ENCODE assay signal across 20 cellular contexts in genomic region chr12:26100966-26101744, GRCh38. TPM values are rescaled to one million over a fixed set of nuclear protein-coding genes. Genes with fewer than 3 reads are reported as not detected.
A peak's percentile ranks its signal among the peaks of the same experiment; 100 is the strongest.
DNase-seq lines count a peak whose midpoint lies in the region; ATAC-seq and TF ChIP-seq lines count a peak whose summit lies in the region.
"Had no signal": no experiment of that assay in that cellular context is flagged by ENCODE, and none has a peak within 500 bp of the region (broad histone marks: within the 10 kb centered on the region; RNA-seq: fewer than 3 reads in every experiment).

No MANE protein-coding gene starts in this region.

- in situ Hi-C loops in G401 (cut with HindIII; ENCODE audit: low sequenced_read_pairs): no loop called here

- H3K4me1 Mint-ChIP-seq in activated T-helper 17 cell treated with anti-CD3 and anti-CD28 coated beads, Interleukin-2, amount 50 U/mL, for 72 hours: no peaks in the 10 kb centered on the region
- H3K4me1 Mint-ChIP-seq: activated CD4-positive, alpha-beta memory T cell treated with anti-CD3 and anti-CD28 coated beads, Interleukin-2, amount 10 ng/mL, durations not matched to agents 7 days and 5 days had no signal

- H3K36me3 Mint-ChIP-seq in activated T-helper 17 cell treated with anti-CD3 and anti-CD28 coated beads, Interleukin-2, amount 50 U/mL, for 72 hours (ENCODE audit: low read depth): no peaks in the 10 kb centered on the region

- H3K4me3 ChIP-seq in lung: no peak overlapping the region
- H3K4me3 ChIP-seq: Peyer's patch, tibial nerve had no signal

- ATAC-seq in lung (ENCODE audit: insufficient read depth, low FRiP score): peak; percentile 17
- no peak for ATAC-seq in activated T-helper 17 cell treated with anti-CD3 and anti-CD28 coated beads, Interleukin-2, amount 50 U/mL, for 72 hours (replicated peaks)

- peaks cover 27% of the 10 kb centered on the region for H3K27me3 Mint-ChIP-seq in activated T-helper 17 cell treated with anti-CD3 and anti-CD28 coated beads, Interleukin-2, amount 50 U/mL, for 72 hours
- H3K27me3 Mint-ChIP-seq: progenitor cell of endocrine pancreas had no signal

- H3K27ac ChIP-seq in VCaP (peak overlapping the region; percentile 86), lung (ENCODE audit: low read depth in 1 of 2, low read length in 1 of 2) (no peak overlapping the region)
- H3K27ac ChIP-seq: tibial nerve had no signal

- H3K9me3 Mint-ChIP-seq in activated T-helper 17 cell treated with anti-CD3 and anti-CD28 coated beads, Interleukin-2, amount 50 U/mL, for 72 hours: no peaks in the 10 kb centered on the region
- H3K9me3 Mint-ChIP-seq: activated CD4-positive, alpha-beta memory T cell treated with anti-CD3 and anti-CD28 coated beads, Interleukin-2, amount 10 ng/mL, durations not matched to agents 7 days and 5 days had no signal

- H3K27me3 ChIP-seq in lung (ENCODE audit: control insufficient read depth, insufficient read depth): no peaks in the 10 kb centered on the region
- H3K27me3 ChIP-seq: Peyer's patch, tibial nerve had no signal

- H3K4me3 Mint-ChIP-seq in activated T-helper 17 cell treated with anti-CD3 and anti-CD28 coated beads, Interleukin-2, amount 50 U/mL, for 72 hours: no peak overlapping the region
- H3K4me3 Mint-ChIP-seq: activated CD4-positive, alpha-beta memory T cell treated with anti-CD3 and anti-CD28 coated beads, Interleukin-2, amount 10 ng/mL, durations not matched to agents 7 days and 5 days had no signal

- DNase-seq in COLO668 (lab: John Stamatoyannopoulos, UW; ENCODE audit: unreplicated experiment) (peak; percentile 63), NCI-H1105 (lab: John Stamatoyannopoulos, UW) (peak; percentile 94), lung (ENCODE audit: low spot score) (peak; percentile 69), OCI-M2 (lab: John Stamatoyannopoulos, UW; ENCODE audit: unreplicated experiment) (no peak), G401 (ENCODE audit: low spot score) (no peak)
- no peak for DNase-seq in activated CD4-positive, alpha-beta T cell treated with anti-CD3 and anti-CD28 coated beads, Interleukin-2, amount 50 U/mL, for 1 hour
- DNase-seq: activated CD4-positive, alpha-beta memory T cell treated with anti-CD3 and anti-CD28 coated beads, Interleukin-2, amount 10 ng/mL, durations not matched to agents 7 days and 5 days; activated naive CD4-positive, alpha-beta T cell; central memory CD4-positive, alpha-beta T cell; DMS 273 treated with DMSO at 0.1 percent for 48 hours; hippocampal formation; IMR-90; midbrain; NCI-H187 treated with DMSO at 0.1 percent for 48 hours; T-helper 2 cell had no signal

- H3K4me1 ChIP-seq in lung (ENCODE audit: control insufficient read depth in 2 of 2, insufficient read depth in 2 of 2, low read length in 2 of 2): no peaks in the 10 kb centered on the region

- 55 to 69% methylated on average over 10 of the region's 10 CpGs for WGBS in lung, 2 donors

- TF ChIP-seq CTCF in VCaP (conservative IDR thresholded peaks at IDR 0.05) (no peak), lung (IDR thresholded peaks at IDR 0.05; ENCODE audit: control extremely low read depth, extremely low read depth) (no peak)

- H3K9me3 ChIP-seq in lung (ENCODE audit: control insufficient read depth in 2 of 2, insufficient read depth in 1 of 2, low read length in 1 of 2): no peaks in the 10 kb centered on the region
- H3K9me3 ChIP-seq: Peyer's patch, tibial nerve had no signal

- no peak overlapping the region for H3K27ac Mint-ChIP-seq in activated T-helper 17 cell treated with anti-CD3 and anti-CD28 coated beads, Interleukin-2, amount 50 U/mL, for 72 hours
- H3K27ac Mint-ChIP-seq: activated CD4-positive, alpha-beta memory T cell treated with anti-CD3 and anti-CD28 coated beads, Interleukin-2, amount 10 ng/mL, durations not matched to agents 7 days and 5 days; progenitor cell of endocrine pancreas had no signal

- no peaks in the 10 kb centered on the region for H3K36me3 ChIP-seq in lung (ENCODE audit: control insufficient read depth in 2 of 2, insufficient read depth in 2 of 2, low read length in 2 of 2)
- H3K36me3 ChIP-seq: Peyer's patch, tibial nerve had no signal

RNA-seq across cellular contexts. Expression of gene BHLHE41, which starts 23.7 kb away (rescaled TPM):
- total RNA-seq in lung: 10 to 100 TPM in 1 of 2 donors, 1 to 10 TPM in 1; 1.7 to 39.0 TPM
- 10 to 100 TPM in 1 of 2 donors, 1 to 10 TPM in 1; 2.7 to 10.7 TPM for polyA plus RNA-seq in lung
- not detected for total RNA-seq in activated T-helper 17 cell treated with anti-CD3 and anti-CD28 coated beads, Interleukin-2, amount 50 U/mL, for 72 hours
- total RNA-seq in G401 (2014; rRNA removed; shearing (Covaris generic)): 1.4 and 2.8 TPM in 2 replicates
- total RNA-seq: activated CD4-positive, alpha-beta memory T cell treated with anti-CD3 and anti-CD28 coated beads, Interleukin-2, amount 10 ng/mL, durations not matched to agents 7 days and 5 days had no signal

Comparison
In these comparisons a context has a peak if more than half of its experiments do, and no peak if none do; other contexts are left out.
1. DNase-seq: peak in COLO668 (single experiment), NCI-H1105 (single experiment) and lung (single experiment); none in activated CD4-positive, alpha-beta T cell treated with anti-CD3 and anti-CD28 coated beads, Interleukin-2, amount 50 U/mL, for 1 hour (single experiment), OCI-M2 (single experiment) and G401 (single experiment).